ENCODE assay signal across 1 cellular context in genomic region chr5:132675936-132676689, GRCh38.
TF ChIP-seq lines count a peak whose summit lies in the region.

No MANE protein-coding gene starts in this region.

TF ChIP-seq in HEK293, 187 proteins besides CTCF, POLR2A, EP300 and RAD21:
- TF ChIP-seq PRDM10 (tag by site-specific recombination; IDR thresholded peaks at IDR 0.05) (peak; percentile 44; the same call in 1 of the 2 replicates), TRIM28 (IDR thresholded peaks at IDR 0.05; ENCODE audit: borderline replicate concordance, low read length) (no peak)
